Comparison of ENCODE assay signal across 1 cellular context in genomic region chr1:8733463-8733862, GRCh38.
TF ChIP-seq lines count a peak whose summit lies in the region.

No MANE protein-coding gene starts in this region.

TF ChIP-seq in WTC11, 78 proteins besides CTCF, POLR2A, EP300 and RAD21 (continued from another document):
- TF ChIP-seq ZNF532 (CRISPR knock-in tag; IDR thresholded peaks at IDR 0.05; ENCODE audit: borderline replicate concordance) = no peak
- no peak for TF ChIP-seq GTF2I (CRISPR knock-in tag; conservative IDR thresholded peaks at IDR 0.05)
- TF ChIP-seq ATF1 (CRISPR knock-in tag; IDR thresholded peaks at IDR 0.05) = no peak
- TF ChIP-seq ERG (CRISPR knock-in tag; IDR thresholded peaks at IDR 0.05) = no peak
- no peak for TF ChIP-seq ZNF425 (CRISPR knock-in tag; conservative IDR thresholded peaks at IDR 0.05)
- no peak for TF ChIP-seq CREB1 (CRISPR knock-in tag; IDR thresholded peaks at IDR 0.05)
